In the genomic region with DNA sequence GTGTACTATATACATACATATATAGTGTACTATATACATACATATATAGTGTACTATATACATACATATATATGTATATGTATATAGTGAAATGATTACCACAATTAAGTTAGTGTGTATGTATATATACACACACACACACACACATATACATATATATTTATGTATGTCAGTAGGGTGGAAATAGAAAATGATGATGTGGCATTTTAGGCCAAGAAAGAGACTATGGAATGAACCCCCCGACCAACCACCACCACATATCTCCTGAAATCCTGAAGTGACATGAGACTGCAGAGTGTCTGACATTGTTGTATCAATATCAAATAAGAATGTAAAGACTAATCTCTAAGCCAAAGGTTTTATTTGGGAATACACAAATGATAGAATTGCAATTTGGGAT, we compare ENCODE assay signal across 22 cellular contexts.
DNase-seq lines count a peak whose midpoint lies in the region; ATAC-seq, FAIRE-seq and TF ChIP-seq lines count a peak whose summit lies in the region.
"Had no signal": no experiment of that assay in that cellular context is flagged by ENCODE, and none has a peak within 500 bp of the region (broad histone marks: within the 10 kb centered on the region; RNA-seq: fewer than 3 reads in every experiment).

No MANE protein-coding gene starts in this region.

- no peak overlapping the region for H2AK5ac ChIP-seq in IMR-90 (ENCODE audit: low read depth, low read length)

- H3K9ac ChIP-seq in IMR-90 (ENCODE audit: low read depth, low read length) (no peak overlapping the region), kidney (ENCODE audit: low read length in 2 of 2) (no peak overlapping the region)
- H3K9ac ChIP-seq: BLaER1 treated with 17β-estradiol and CSF1 and Interleukin-3, amounts not matched to agents 10 nM and 100 nM had no signal

- CTCF ChIA-PET in A549 (lab: Yijun Ruan, JAX), result no interaction called here
- CTCF ChIA-PET in IMR-90 (lab: Yijun Ruan, JAX), result no interaction called here

- no peak overlapping the region for H2BK15ac ChIP-seq in IMR-90 (ENCODE audit: low read depth, low read length)

- no peak overlapping the region for H3K27ac ChIP-seq in A549
- no peak overlapping the region for H3K27ac ChIP-seq in IMR-90 (ENCODE audit: insufficient read depth, low read length)
- H3K27ac ChIP-seq in kidney (ENCODE audit: low read depth in 2 of 2, low read length in 2 of 2), result no peak overlapping the region
- H3K27ac ChIP-seq: BLaER1 treated with 17β-estradiol and CSF1 and Interleukin-3, amounts not matched to agents 10 nM and 100 nM; C4-2B had no signal

- no peak overlapping the region for H4K8ac ChIP-seq in IMR-90 (ENCODE audit: low read depth in 2 of 2, low read length in 2 of 2)

- H3K4me2 ChIP-seq in A549 (no peak overlapping the region), IMR-90 (ENCODE audit: low read depth, low read length) (no peak overlapping the region)
- H3K4me2 ChIP-seq: BLaER1 treated with 17β-estradiol and CSF1 and Interleukin-3, amounts not matched to agents 10 nM and 100 nM had no signal

- in situ Hi-C loops in IMR-90 (cut with MboI; ENCODE audit: low sequenced_read_pairs), result no loop called here

- H2BK120ac ChIP-seq in IMR-90 (ENCODE audit: low read depth, low read length), result no peak overlapping the region

- H3K9me1 ChIP-seq in IMR-90 (ENCODE audit: insufficient read depth, low read length), result no peaks in the 10 kb centered on the region

- no peaks in the 10 kb centered on the region for H3K9me3 ChIP-seq in A549
- H3K9me3 ChIP-seq in IMR-90 (ENCODE audit: control insufficient read depth, insufficient read depth, low read length), result no peaks in the 10 kb centered on the region
- no peaks in the 10 kb centered on the region for H3K9me3 ChIP-seq in kidney (ENCODE audit: control insufficient read depth in 1 of 2, low read length in 2 of 2)
- H3K9me3 ChIP-seq: BLaER1 treated with 17β-estradiol and CSF1 and Interleukin-3, amounts not matched to agents 10 nM and 100 nM; Caco-2 had no signal

- TF ChIP-seq EP300 in A549 (IDR thresholded peaks at IDR 0.05), result no peak

- DNase-seq in A549 (ENCODE audit: low read depth in 1 of 2, low spot score in 1 of 2) (no peak), IMR-90 (no peak), kidney (no peak), HT-29 (ENCODE audit: low spot score) (no peak)
- no peak for DNase-seq in natural killer cell treated with Interleukin-12 subunit alpha and Interleukin-12 subunit beta and Interleukin-15 and Interleukin-18, amount 100 ng/mL, for 72 hours (ENCODE audit: low spot score)
- DNase-seq: 8988T; AML-193; Caco-2; Calu3; CD4-positive, alpha-beta T cell; CD8-positive, alpha-beta T cell; DMS79 treated with DMSO at 0.1 percent for 48 hours; GF-D8 had no signal

- no peaks in the 10 kb centered on the region for H3K36me3 Mint-ChIP-seq in natural killer cell treated with Interleukin-12 subunit alpha and Interleukin-12 subunit beta and Interleukin-15 and Interleukin-18, amount 100 ng/mL, for 72 hours
- H3K36me3 Mint-ChIP-seq: CD8-positive, alpha-beta T cell had no signal

- no peak for TF ChIP-seq POLR2A in A549 (IDR thresholded peaks at IDR 0.05; ENCODE audit: low read length)
- TF ChIP-seq POLR2A in IMR-90 (IDR thresholded peaks at IDR 0.05; ENCODE audit: low read depth, low read length), result no peak

- BruUV-seq in IMR-90 (replicated peaks; lab: Mats Ljungman, UMichigan), result no TSS peak

- no peaks in the 10 kb centered on the region for H3K9me3 Mint-ChIP-seq in natural killer cell treated with Interleukin-12 subunit alpha and Interleukin-12 subunit beta and Interleukin-15 and Interleukin-18, amount 100 ng/mL, for 72 hours
- H3K9me3 Mint-ChIP-seq: CD4-positive, alpha-beta T cell; CD8-positive, alpha-beta T cell had no signal

- dilution Hi-C loops in IMR-90 (cut with HindIII; ENCODE audit: low sequenced_read_pairs, unreplicated experiment), result no loop called here

- H2AK9ac ChIP-seq in IMR-90 (replicated peaks; ENCODE audit: low read depth, low read length, poor library complexity), result no peak overlapping the region

- no peak overlapping the region for H2BK5ac ChIP-seq in IMR-90 (ENCODE audit: low read depth, low read length, poor library complexity, severe bottlenecking)

- H3K18ac ChIP-seq in IMR-90 (ENCODE audit: low read depth, low read length), result no peak overlapping the region

- H4K20me1 ChIP-seq in IMR-90 (ENCODE audit: insufficient read depth, low read length), result no peaks in the 10 kb centered on the region
- H4K20me1 ChIP-seq: BLaER1 treated with 17β-estradiol and CSF1 and Interleukin-3, amounts not matched to agents 10 nM and 100 nM had no signal

- no peak overlapping the region for H3K56ac ChIP-seq in IMR-90 (ENCODE audit: extremely low read depth, insufficient read depth, low read length)

- H2AFZ ChIP-seq in IMR-90 (replicated peaks; ENCODE audit: low read length, poor library complexity), result no peak overlapping the region

- H3K4me3 ChIP-seq in A549 (no peak overlapping the region), IMR-90 (ENCODE audit: insufficient read depth, low read depth, low read length) (no peak overlapping the region), kidney (ENCODE audit: low read length in 2 of 2) (no peak overlapping the region)
- H3K4me3 ChIP-seq: BLaER1 treated with 17β-estradiol and CSF1 and Interleukin-3, amounts not matched to agents 10 nM and 100 nM had no signal

- ATAC-seq in A549 (no peak), IMR-90 (ENCODE audit: low read depth) (no peak), GM18873 (IDR thresholded peaks at IDR 0.05; ENCODE audit: low FRiP score, unreplicated experiment) (no peak), HG03442 (IDR thresholded peaks at IDR 0.05; ENCODE audit: unreplicated experiment) (no peak)
- no peak for ATAC-seq in natural killer cell treated with Interleukin-12 subunit alpha and Interleukin-12 subunit beta and Interleukin-15 and Interleukin-18, amount 100 ng/mL, for 72 hours
- ATAC-seq: CD8-positive, alpha-beta T cell had no signal

- TF ChIP-seq CTCF in A549 (IDR thresholded peaks at IDR 0.05) (no peak), IMR-90 (conservative IDR thresholded peaks at IDR 0.05; ENCODE audit: low read depth, low read length) (no peak), kidney (IDR thresholded peaks at IDR 0.05; ENCODE audit: borderline replicate concordance, extremely low read depth, insufficient read depth) (no peak)

- H3K27me3 ChIP-seq in IMR-90 (ENCODE audit: control insufficient read depth, insufficient read depth, low read length), result no peaks in the 10 kb centered on the region
- H3K27me3 ChIP-seq: BLaER1 treated with 17β-estradiol and CSF1 and Interleukin-3, amounts not matched to agents 10 nM and 100 nM had no signal

- H3K4ac ChIP-seq in IMR-90 (ENCODE audit: low read depth, low read length), result no peak overlapping the region

- TF ChIP-seq RAD21 in A549 (conservative IDR thresholded peaks at IDR 0.05 in 1 of 2, IDR thresholded peaks at IDR 0.05 in 1 of 2), result no peak
- no peak for TF ChIP-seq RAD21 in IMR-90 (IDR thresholded peaks at IDR 0.05; ENCODE audit: low read length)

- H4K91ac ChIP-seq in IMR-90 (ENCODE audit: insufficient read depth, low read depth, low read length), result no peak overlapping the region

- no peak overlapping the region for H3K4me3 Mint-ChIP-seq in natural killer cell treated with Interleukin-12 subunit alpha and Interleukin-12 subunit beta and Interleukin-15 and Interleukin-18, amount 100 ng/mL, for 72 hours
- H3K4me3 Mint-ChIP-seq: B cell; CD4-positive, alpha-beta T cell; CD8-positive, alpha-beta T cell had no signal

- no peak overlapping the region for H3K27ac Mint-ChIP-seq in natural killer cell treated with Interleukin-12 subunit alpha and Interleukin-12 subunit beta and Interleukin-15 and Interleukin-18, amount 100 ng/mL, for 72 hours
- H3K27ac Mint-ChIP-seq: B cell; CD4-positive, alpha-beta T cell; CD8-positive, alpha-beta T cell had no signal

- intact Hi-C loops in IMR-90 (cut with micrococcal nuclease) (no loop called here), kidney (cut with DNase I) (no loop called here)

- FAIRE-seq in A549 (lab: Jason Lieb, UNC) (no peak), colon (lab: Jason Lieb, UNC) (peak; percentile 62), kidney (lab: Jason Lieb, UNC) (peak; percentile 61)
- FAIRE-seq: D721Med, GM12891, GM19239 had no signal

- H3K14ac ChIP-seq in IMR-90 (replicated peaks; ENCODE audit: low read depth, low read length), result no peak overlapping the region

- POLR2A ChIA-PET in A549 (lab: Yijun Ruan, JAX) (no interaction called here), IMR-90 (lab: Charles Lee; ENCODE audit: unreplicated experiment) (no interaction called here)

- WGBS in A549 (ENCODE audit: missing lambda C conversion rate), result 58% methylated on average over 1 of the region's 1 CpG
- WGBS in IMR-90 (ENCODE audit: extremely low coverage in 2 of 2, insufficient read length in 1 of 2), 2 experiments, result no CpG with 5 or more reads among the region's 1 CpG

- H3K27me3 Mint-ChIP-seq in natural killer cell treated with Interleukin-12 subunit alpha and Interleukin-12 subunit beta and Interleukin-15 and Interleukin-18, amount 100 ng/mL, for 72 hours, result no peaks in the 10 kb centered on the region
- H3K27me3 Mint-ChIP-seq: B cell; CD4-positive, alpha-beta T cell had no signal

- H3K4me1 ChIP-seq in A549 (no peaks in the 10 kb centered on the region), IMR-90 (ENCODE audit: control insufficient read depth, insufficient read depth, low read length) (no peaks in the 10 kb centered on the region), kidney (ENCODE audit: control insufficient read depth in 1 of 2, insufficient read depth in 1 of 2, low read depth in 1 of 2, low read length in 2 of 2) (no peaks in the 10 kb centered on the region)
- H3K4me1 ChIP-seq: BLaER1 treated with 17β-estradiol and CSF1 and Interleukin-3, amounts not matched to agents 10 nM and 100 nM; Caco-2 had no signal

- no peak overlapping the region for H2BK20ac ChIP-seq in IMR-90 (ENCODE audit: low read depth, low read length)

- no peaks in the 10 kb centered on the region for H3K79me1 ChIP-seq in IMR-90 (ENCODE audit: low read depth in 1 of 2, low read length in 2 of 2)

- no peak overlapping the region for H4K5ac ChIP-seq in IMR-90 (ENCODE audit: low read depth, low read length)

- H3K36me3 ChIP-seq in IMR-90 (ENCODE audit: control insufficient read depth, insufficient read depth, low read length) (no peaks in the 10 kb centered on the region), kidney (ENCODE audit: control insufficient read depth in 1 of 2, insufficient read depth in 2 of 2, low read length in 2 of 2) (no peaks in the 10 kb centered on the region)
- H3K36me3 ChIP-seq: BLaER1 treated with 17β-estradiol and CSF1 and Interleukin-3, amounts not matched to agents 10 nM and 100 nM had no signal

- H3K4me1 Mint-ChIP-seq in natural killer cell treated with Interleukin-12 subunit alpha and Interleukin-12 subunit beta and Interleukin-15 and Interleukin-18, amount 100 ng/mL, for 72 hours (ENCODE audit: low read depth in 2 of 2), result no peaks in the 10 kb centered on the region
- H3K4me1 Mint-ChIP-seq: B cell had no signal

- no peak overlapping the region for H3K23ac ChIP-seq in IMR-90 (ENCODE audit: low read depth, low read length)

TF ChIP-seq in A549, 52 proteins besides CTCF, POLR2A, EP300 and RAD21 (continues in another document):
- TF ChIP-seq FOXS1 (CRISPR knock-in tag; IDR thresholded peaks at IDR 0.05), result no peak
- TF ChIP-seq MAFK (IDR thresholded peaks at IDR 0.05; ENCODE audit: partially characterized antibody), result peak; percentile 69

TF ChIP-seq in IMR-90, 13 proteins besides CTCF, POLR2A, EP300 and RAD21 (continues in another document):
- TF ChIP-seq MAFK (IDR thresholded peaks at IDR 0.05; ENCODE audit: low read depth, low read length) (peak; percentile 85), NFE2L2 (IDR thresholded peaks at IDR 0.05; ENCODE audit: low read depth, low read length) (no peak)
